1 cellular context compared by ENCODE assay signal in the genomic region with DNA sequence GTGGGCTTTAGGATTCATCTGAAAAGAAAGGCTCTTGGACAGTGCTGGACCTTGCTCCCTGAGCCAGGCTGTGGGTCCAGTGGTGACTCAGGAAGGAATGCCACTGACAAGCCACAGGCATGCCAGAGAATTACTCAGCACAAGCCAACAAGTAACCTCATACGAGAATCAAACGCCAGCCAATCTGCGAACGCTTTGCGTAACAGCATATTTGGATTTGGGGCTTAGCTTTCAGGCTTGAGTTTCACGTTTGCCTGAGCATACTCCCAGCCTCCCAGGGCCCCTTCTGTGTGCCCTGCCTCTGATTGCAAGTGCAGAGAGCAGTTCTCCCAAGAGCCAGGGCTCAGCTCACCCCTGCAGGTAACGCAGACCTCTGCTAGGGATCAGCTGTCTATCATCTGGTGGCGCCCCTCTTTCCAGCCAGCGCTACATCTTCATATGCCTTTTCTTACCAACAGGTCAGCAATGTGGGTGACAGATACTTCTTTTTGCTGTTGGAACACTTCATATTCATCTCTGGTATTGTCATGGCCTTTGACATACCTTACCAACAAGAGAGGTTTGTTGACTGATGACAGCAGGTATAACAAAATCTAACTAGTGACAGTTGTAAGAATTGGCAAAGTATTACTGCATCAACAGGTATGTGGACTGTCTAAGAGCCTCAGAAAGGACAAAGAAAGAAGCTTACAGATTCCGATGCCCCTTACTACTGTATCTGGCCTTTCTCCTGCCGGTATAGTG.
TF ChIP-seq lines count a peak whose summit lies in the region.

No MANE protein-coding gene starts in this region.

TF ChIP-seq in HCT116, 20 proteins besides CTCF, POLR2A, EP300 and RAD21 (continued from another document):
- TF ChIP-seq, protein P1, sequence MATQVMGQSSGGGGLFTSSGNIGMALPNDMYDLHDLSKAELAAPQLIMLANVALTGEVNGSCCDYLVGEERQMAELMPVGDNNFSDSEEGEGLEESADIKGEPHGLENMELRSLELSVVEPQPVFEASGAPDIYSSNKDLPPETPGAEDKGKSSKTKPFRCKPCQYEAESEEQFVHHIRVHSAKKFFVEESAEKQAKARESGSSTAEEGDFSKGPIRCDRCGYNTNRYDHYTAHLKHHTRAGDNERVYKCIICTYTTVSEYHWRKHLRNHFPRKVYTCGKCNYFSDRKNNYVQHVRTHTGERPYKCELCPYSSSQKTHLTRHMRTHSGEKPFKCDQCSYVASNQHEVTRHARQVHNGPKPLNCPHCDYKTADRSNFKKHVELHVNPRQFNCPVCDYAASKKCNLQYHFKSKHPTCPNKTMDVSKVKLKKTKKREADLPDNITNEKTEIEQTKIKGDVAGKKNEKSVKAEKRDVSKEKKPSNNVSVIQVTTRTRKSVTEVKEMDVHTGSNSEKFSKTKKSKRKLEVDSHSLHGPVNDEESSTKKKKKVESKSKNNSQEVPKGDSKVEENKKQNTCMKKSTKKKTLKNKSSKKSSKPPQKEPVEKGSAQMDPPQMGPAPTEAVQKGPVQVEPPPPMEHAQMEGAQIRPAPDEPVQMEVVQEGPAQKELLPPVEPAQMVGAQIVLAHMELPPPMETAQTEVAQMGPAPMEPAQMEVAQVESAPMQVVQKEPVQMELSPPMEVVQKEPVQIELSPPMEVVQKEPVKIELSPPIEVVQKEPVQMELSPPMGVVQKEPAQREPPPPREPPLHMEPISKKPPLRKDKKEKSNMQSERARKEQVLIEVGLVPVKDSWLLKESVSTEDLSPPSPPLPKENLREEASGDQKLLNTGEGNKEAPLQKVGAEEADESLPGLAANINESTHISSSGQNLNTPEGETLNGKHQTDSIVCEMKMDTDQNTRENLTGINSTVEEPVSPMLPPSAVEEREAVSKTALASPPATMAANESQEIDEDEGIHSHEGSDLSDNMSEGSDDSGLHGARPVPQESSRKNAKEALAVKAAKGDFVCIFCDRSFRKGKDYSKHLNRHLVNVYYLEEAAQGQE (IDR thresholded peaks at IDR 0.05; ENCODE audit: low read depth), result no peak
- TF ChIP-seq, protein P2, sequence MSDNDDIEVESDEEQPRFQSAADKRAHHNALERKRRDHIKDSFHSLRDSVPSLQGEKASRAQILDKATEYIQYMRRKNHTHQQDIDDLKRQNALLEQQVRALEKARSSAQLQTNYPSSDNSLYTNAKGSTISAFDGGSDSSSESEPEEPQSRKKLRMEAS (IDR thresholded peaks at IDR 0.05), result peak; percentile 65
- TF ChIP-seq SRF (IDR thresholded peaks at IDR 0.05; ENCODE audit: low read depth) (no peak; the same call in 1 of the 2 replicates), EZH2phosphoT487 (IDR thresholded peaks at IDR 0.05; ENCODE audit: borderline replicate concordance) (no peak), CBX3 (IDR thresholded peaks at IDR 0.05; ENCODE audit: low read depth) (peak; percentile 67; the same call in 1 of the 2 replicates), ZNF274 (IDR thresholded peaks at IDR 0.05; ENCODE audit: low read depth, low read length) (no peak)
- TF ChIP-seq, protein P3, sequence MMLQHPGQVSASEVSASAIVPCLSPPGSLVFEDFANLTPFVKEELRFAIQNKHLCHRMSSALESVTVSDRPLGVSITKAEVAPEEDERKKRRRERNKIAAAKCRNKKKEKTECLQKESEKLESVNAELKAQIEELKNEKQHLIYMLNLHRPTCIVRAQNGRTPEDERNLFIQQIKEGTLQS (IDR thresholded peaks at IDR 0.05), result no peak
